In the genomic region with DNA sequence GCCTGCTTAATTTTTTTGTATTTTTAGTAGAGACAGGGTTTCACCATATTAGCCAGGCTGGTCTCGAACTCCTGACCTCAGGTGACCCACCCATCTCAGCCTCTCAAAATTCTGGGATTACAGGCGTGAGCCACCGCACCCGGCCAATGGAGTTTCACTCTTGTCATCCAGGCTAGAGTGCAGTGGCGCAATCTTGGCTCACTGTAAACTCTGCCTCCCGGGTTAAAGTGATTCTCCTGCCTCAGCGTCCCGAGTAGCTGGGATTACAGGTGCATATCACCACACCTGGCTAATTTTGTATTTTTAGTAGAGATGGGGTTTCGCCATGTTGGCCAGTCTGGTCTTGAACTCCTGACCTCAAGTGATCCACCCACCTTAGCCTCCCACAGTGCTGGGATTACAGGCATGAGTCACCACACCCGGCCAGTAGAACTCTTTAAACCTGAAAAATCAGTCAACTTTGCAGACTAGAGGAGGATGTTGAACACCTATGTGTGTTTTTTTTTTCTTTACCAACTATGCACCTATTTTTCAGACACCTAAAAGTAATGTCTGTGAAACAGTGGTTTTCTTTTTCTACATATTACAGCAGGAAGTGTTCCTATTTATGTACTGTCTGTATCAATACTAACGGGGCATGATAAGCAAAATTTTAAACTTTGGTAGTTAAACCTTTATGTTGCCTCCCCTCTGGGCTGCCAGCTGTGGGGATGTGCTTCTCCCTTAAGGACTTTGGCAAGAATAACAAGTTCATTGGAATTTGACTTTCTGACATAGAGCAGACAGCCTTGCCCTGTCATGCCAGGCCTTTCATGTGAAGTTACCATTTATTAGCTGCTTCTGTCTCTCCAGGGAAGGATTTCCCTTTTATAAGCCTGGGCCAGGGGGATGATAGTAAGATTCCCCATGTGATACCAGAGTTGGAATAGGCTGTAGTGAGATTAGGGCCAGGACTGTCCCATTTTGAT, we compare ENCODE assay signal across 11 cellular contexts. TPM values are rescaled to one million over a fixed set of nuclear protein-coding genes. Genes with fewer than 3 reads are reported as not detected.
DNase-seq lines count a peak whose midpoint lies in the region; ATAC-seq and TF ChIP-seq lines count a peak whose summit lies in the region.
"Had no signal": no experiment of that assay in that cellular context is flagged by ENCODE, and none has a peak within 500 bp of the region (broad histone marks: within the 10 kb centered on the region; RNA-seq: fewer than 3 reads in every experiment).

No MANE protein-coding gene starts in this region.

- H3K27me3 ChIP-seq in left ventricle myocardium inferior (ENCODE audit: low read depth) = no peaks in the 10 kb centered on the region

- intact Hi-C loops in activated CD4-positive, alpha-beta T cell treated with anti-CD3 and anti-CD28 coated beads, Interleukin-2, amount 10 ng/mL, durations not matched to agents 24 days and 14 days (cut with micrococcal nuclease) = no loop called here
- intact Hi-C loops in left ventricle myocardium inferior (cut with micrococcal nuclease) = no loop called here

- H3K4me3 Mint-ChIP-seq in activated CD4-positive, alpha-beta T cell treated with anti-CD3 and anti-CD28 coated beads, Interleukin-2, amount 10 ng/mL, durations not matched to agents 24 days and 14 days = peak overlapping the region; percentile 52
- peak overlapping the region; percentile 62 to 81 for H3K4me3 Mint-ChIP-seq in activated T-cell treated with anti-CD3 and anti-CD28 coated beads, Interleukin-2, amount 50 U/mL, for 72 hours
- H3K4me3 Mint-ChIP-seq: endodermal cell had no signal

- no peak for DNase-seq in activated CD4-positive, alpha-beta T cell treated with anti-CD3 and anti-CD28 coated beads, Interleukin-2, amount 10 ng/mL, durations not matched to agents 24 days and 14 days
- DNase-seq in activated CD4-positive, alpha-beta T cell treated with anti-CD3 and anti-CD28 coated beads for 1 hour = no peak
- DNase-seq in activated T-cell treated with anti-CD3 and anti-CD28 coated beads, Interleukin-2, amount 50 U/mL, for 72 hours = peak; percentile 35 to 39
- DNase-seq in left ventricle myocardium inferior (no peak), GM19240 (ENCODE audit: insufficient read length, low spot score) (no peak), NCI-H128 (lab: John Stamatoyannopoulos, UW; ENCODE audit: unreplicated experiment) (no peak)
- DNase-seq in stimulated activated CD4-positive, alpha-beta T cell treated with anti-CD3 and anti-CD28 coated beads, Interleukin-4, amount 100 ng/mL, for 1 hour = peak; percentile 11
- DNase-seq in central memory CD4-positive, alpha-beta T cell = no peak
- DNase-seq: endodermal cell had no signal

- peak overlapping the region; percentile 50 for H3K4me3 ChIP-seq in left ventricle myocardium inferior
- H3K4me3 ChIP-seq: PC-9 had no signal

- H3K27ac ChIP-seq in left ventricle myocardium inferior (replicated peaks) = peak overlapping the region; percentile 87
- H3K27ac ChIP-seq: KMS-11, PC-9 had no signal

- peaks cover 46% of the 10 kb centered on the region for H3K4me1 Mint-ChIP-seq in activated CD4-positive, alpha-beta T cell treated with anti-CD3 and anti-CD28 coated beads, Interleukin-2, amount 10 ng/mL, durations not matched to agents 24 days and 14 days
- H3K4me1 Mint-ChIP-seq in activated T-cell treated with anti-CD3 and anti-CD28 coated beads, Interleukin-2, amount 50 U/mL, for 72 hours (ENCODE audit: low read depth) = peaks cover 80% of the 10 kb centered on the region
- H3K4me1 Mint-ChIP-seq: endodermal cell had no signal

- peak overlapping the region; percentile 80 for H3K27ac Mint-ChIP-seq in activated CD4-positive, alpha-beta T cell treated with anti-CD3 and anti-CD28 coated beads, Interleukin-2, amount 10 ng/mL, durations not matched to agents 24 days and 14 days
- H3K27ac Mint-ChIP-seq in activated T-cell treated with anti-CD3 and anti-CD28 coated beads, Interleukin-2, amount 50 U/mL, for 72 hours = peak overlapping the region; percentile 93
- H3K27ac Mint-ChIP-seq: endodermal cell had no signal

- H3K9me3 ChIP-seq in left ventricle myocardium inferior (replicated peaks) = no peaks in the 10 kb centered on the region

- no peaks in the 10 kb centered on the region for H3K27me3 Mint-ChIP-seq in activated CD4-positive, alpha-beta T cell treated with anti-CD3 and anti-CD28 coated beads, Interleukin-2, amount 10 ng/mL, durations not matched to agents 24 days and 14 days
- no peaks in the 10 kb centered on the region for H3K27me3 Mint-ChIP-seq in activated T-cell treated with anti-CD3 and anti-CD28 coated beads, Interleukin-2, amount 50 U/mL, for 72 hours (ENCODE audit: low read depth)

- peak; percentile 41 to 43 for ATAC-seq in activated T-cell treated with anti-CD3 and anti-CD28 coated beads, Interleukin-2, amount 50 U/mL, for 72 hours (replicated peaks in 1 of 2)

- peaks cover 77% of the 10 kb centered on the region for H3K4me1 ChIP-seq in left ventricle myocardium inferior

- no peaks in the 10 kb centered on the region for H3K9me3 Mint-ChIP-seq in activated CD4-positive, alpha-beta T cell treated with anti-CD3 and anti-CD28 coated beads, Interleukin-2, amount 10 ng/mL, durations not matched to agents 24 days and 14 days
- no peaks in the 10 kb centered on the region for H3K9me3 Mint-ChIP-seq in activated T-cell treated with anti-CD3 and anti-CD28 coated beads, Interleukin-2, amount 50 U/mL, for 72 hours
- H3K9me3 Mint-ChIP-seq: endodermal cell had no signal

- peaks cover 62% of the 10 kb centered on the region for H3K36me3 Mint-ChIP-seq in activated CD4-positive, alpha-beta T cell treated with anti-CD3 and anti-CD28 coated beads, Interleukin-2, amount 10 ng/mL, durations not matched to agents 24 days and 14 days (ENCODE audit: low read depth)
- peaks cover 20 to 43% of the 10 kb centered on the region in 2 donors for H3K36me3 Mint-ChIP-seq in activated T-cell treated with anti-CD3 and anti-CD28 coated beads, Interleukin-2, amount 50 U/mL, for 72 hours (ENCODE audit: insufficient read depth in 2 of 2)

- TF ChIP-seq CTCF in left ventricle myocardium inferior (IDR thresholded peaks at IDR 0.05; ENCODE audit: borderline replicate concordance) = no peak

- H3K36me3 ChIP-seq in left ventricle myocardium inferior = peaks cover 75% of the 10 kb centered on the region

RNA-seq across cellular contexts. Expression of a gene that starts 8.1 kb away (rescaled TPM):
- 157 TPM in 2 replicates for total RNA-seq in activated CD4-positive, alpha-beta T cell treated with anti-CD3 and anti-CD28 coated beads, Interleukin-2, amount 10 ng/mL, durations not matched to agents 24 days and 14 days
- total RNA-seq in activated T-cell treated with anti-CD3 and anti-CD28 coated beads, Interleukin-2, amount 50 U/mL, for 72 hours = 100 to 1,000 TPM; 174 to 183 TPM
- 180 TPM for total RNA-seq in left ventricle myocardium inferior

RNA-seq across cellular contexts. Expression of a gene that starts 28.0 kb away (rescaled TPM):
- 13.8 and 15.6 TPM in 2 replicates for total RNA-seq in activated CD4-positive, alpha-beta T cell treated with anti-CD3 and anti-CD28 coated beads, Interleukin-2, amount 10 ng/mL, durations not matched to agents 24 days and 14 days
- 10 to 100 TPM; 23.6 to 29.3 TPM for total RNA-seq in activated T-cell treated with anti-CD3 and anti-CD28 coated beads, Interleukin-2, amount 50 U/mL, for 72 hours
- total RNA-seq in left ventricle myocardium inferior = 94.1 TPM

Comparison
In these comparisons a context has a peak if more than half of its experiments do, and no peak if none do; other contexts are left out.
1. DNase-seq: peak in activated T-cell treated with anti-CD3 and anti-CD28 coated beads, Interleukin-2, amount 50 U/mL, for 72 hours (2 of 2) and stimulated activated CD4-positive, alpha-beta T cell treated with anti-CD3 and anti-CD28 coated beads, Interleukin-4, amount 100 ng/mL, for 1 hour (single experiment); none in activated CD4-positive, alpha-beta T cell treated with anti-CD3 and anti-CD28 coated beads, Interleukin-2, amount 10 ng/mL, durations not matched to agents 24 days and 14 days (single experiment), activated CD4-positive, alpha-beta T cell treated with anti-CD3 and anti-CD28 coated beads for 1 hour (single experiment), left ventricle myocardium inferior (single experiment), GM19240 (single experiment), NCI-H128 (single experiment) and central memory CD4-positive, alpha-beta T cell (single experiment).